14 cellular contexts compared by ENCODE assay signal in genomic region chr4:149164282-149164681, GRCh38.
DNase-seq lines count a peak whose midpoint lies in the region; ATAC-seq and TF ChIP-seq lines count a peak whose summit lies in the region.
"Had no signal": no experiment of that assay in that cellular context is flagged by ENCODE, and none has a peak within 500 bp of the region (broad histone marks: within the 10 kb centered on the region; RNA-seq: fewer than 3 reads in every experiment).

No MANE protein-coding gene starts in this region.

- no peak for TF ChIP-seq EP300 in upper lobe of left lung (IDR thresholded peaks at IDR 0.05)

- H3K4me1 ChIP-seq in upper lobe of left lung: no peaks in the 10 kb centered on the region

- H3K27ac ChIP-seq in upper lobe of left lung: no peak overlapping the region
- H3K27ac ChIP-seq: WERI-Rb-1 had no signal

- 67 to 83% methylated on average over 3 of the region's 3 CpGs for WGBS in upper lobe of left lung, 2 donors

- no peak for TF ChIP-seq POLR2A in upper lobe of left lung (IDR thresholded peaks at IDR 0.05)

- no peak overlapping the region for H3K4me3 ChIP-seq in fibroblast of the aortic adventitia (ENCODE audit: low read depth, low read length)
- no peak overlapping the region for H3K4me3 ChIP-seq in upper lobe of left lung
- H3K4me3 ChIP-seq: GM12878 had no signal

- no peak for TF ChIP-seq CTCF in fibroblast of the aortic adventitia (IDR thresholded peaks at IDR 0.05; ENCODE audit: insufficient read depth, low read length)
- no peak for TF ChIP-seq CTCF in upper lobe of left lung (IDR thresholded peaks at IDR 0.05)

- POLR2A ChIA-PET in HEK293T (lab: Yijun Ruan, JAX): no interaction called here

- ATAC-seq in upper lobe of left lung (ENCODE audit: low FRiP score in 2 of 2): no peak
- ATAC-seq: GM12878 had no signal

- CTCF ChIA-PET in HEK293T (lab: Yijun Ruan, JAX): no interaction called here

- no peaks in the 10 kb centered on the region for H3K9me3 ChIP-seq in upper lobe of left lung
- H3K9me3 ChIP-seq: Caco-2 had no signal

- no peaks in the 10 kb centered on the region for H3K27me3 ChIP-seq in upper lobe of left lung

- no peaks in the 10 kb centered on the region for H3K36me3 ChIP-seq in upper lobe of left lung
- H3K36me3 ChIP-seq: WERI-Rb-1 had no signal

- DNase-seq in GM03348 (ENCODE audit: low spot score) (peak; percentile 58), RPMI7951 (ENCODE audit: low read depth) (peak; percentile 3), fibroblast of the aortic adventitia (ENCODE audit: low read depth) (peak; percentile 4), renal cortical epithelial cell (ENCODE audit: low read depth) (peak; percentile 63), HEK293T (ENCODE audit: extremely low spot score) (no peak), upper lobe of left lung (no peak), SIG-M5 (lab: John Stamatoyannopoulos, UW) (no peak), NCI-H1092 treated with DMSO at 0.1 percent for 48 hours (lab: John Stamatoyannopoulos, UW) (no peak)
- DNase-seq: aorta; erythroblast; stimulated activated CD8-positive, alpha-beta memory T cell treated with anti-CD3 and anti-CD28 coated beads, Interleukin-4, amount 100 ng/mL, for 48 hours; WERI-Rb-1 had no signal

TF ChIP-seq in HEK293T, 16 proteins besides CTCF, POLR2A, EP300 and RAD21:
- no peak for TF ChIP-seq LEF1 (IDR thresholded peaks at IDR 0.05; ENCODE audit: borderline replicate concordance)
- TF ChIP-seq NFRKB (IDR thresholded peaks at IDR 0.05): no peak
- TF ChIP-seq CTBP1 (IDR thresholded peaks at IDR 0.05; ENCODE audit: borderline replicate concordance): no peak
- no peak for TF ChIP-seq ELF4 (IDR thresholded peaks at IDR 0.05)
- no peak for TF ChIP-seq TARDBP (IDR thresholded peaks at IDR 0.05)
- TF ChIP-seq SP1 (IDR thresholded peaks at IDR 0.05): no peak
- TF ChIP-seq HDGF (IDR thresholded peaks at IDR 0.05; ENCODE audit: borderline replicate concordance): no peak

Comparison
In these comparisons a context has a peak if more than half of its experiments do, and no peak if none do; other contexts are left out.
1. DNase-seq: peak in GM03348 (single experiment), RPMI7951 (single experiment), fibroblast of the aortic adventitia (single experiment) and renal cortical epithelial cell (single experiment); none in HEK293T (single experiment), upper lobe of left lung (0 of 2), SIG-M5 (single experiment) and NCI-H1092 treated with DMSO at 0.1 percent for 48 hours (single experiment).